18 cellular contexts compared by ENCODE assay signal in genomic region chr14:59939828-59940227, GRCh38. TPM values are rescaled to one million over a fixed set of nuclear protein-coding genes. Genes with fewer than 3 reads are reported as not detected.
A peak's percentile ranks its signal among the peaks of the same experiment; 100 is the strongest.
DNase-seq lines count a peak whose midpoint lies in the region; ATAC-seq and TF ChIP-seq lines count a peak whose summit lies in the region.
"Had no signal": no experiment of that assay in that cellular context is flagged by ENCODE, and none has a peak within 500 bp of the region (broad histone marks: within the 10 kb centered on the region; RNA-seq: fewer than 3 reads in every experiment).

No MANE protein-coding gene starts in this region.

- H3K9me3 Mint-ChIP-seq in mesothelial cell of epicardium = no peaks in the 10 kb centered on the region
- H3K9me3 Mint-ChIP-seq in activated T-helper 2 cell treated with anti-CD3 and anti-CD28 coated beads, Interferon-gamma antibody, Interleukin-2, Interleukin-4, amounts not matched to agents 10 μg/mL and 5 μg/mL and 100 μg/mL, durations not matched to agents 14 hours and 24 hours and 36 hours = no peaks in the 10 kb centered on the region
- H3K9me3 Mint-ChIP-seq: activated T-helper 1 cell treated with anti-CD3 and anti-CD28 coated beads, Interleukin-12 subunit alpha, Interleukin-12 subunit beta, Interleukin-2, Interleukin-4 antibody, amounts not matched to agents 30 ng/mL and 10 ng/mL and 1 ng/mL, durations not matched to agents 14 hours and 24 hours and 36 hours had no signal

- H3K4me3 Mint-ChIP-seq in mesothelial cell of epicardium = no peak overlapping the region
- H3K4me3 Mint-ChIP-seq in activated T-helper 2 cell treated with anti-CD3 and anti-CD28 coated beads, Interferon-gamma antibody, Interleukin-2, Interleukin-4, amounts not matched to agents 10 μg/mL and 5 μg/mL and 100 μg/mL, durations not matched to agents 14 hours and 24 hours and 36 hours (ENCODE audit: low read depth) = no peak overlapping the region
- H3K4me3 Mint-ChIP-seq: activated T-helper 1 cell treated with anti-CD3 and anti-CD28 coated beads, Interleukin-12 subunit alpha, Interleukin-12 subunit beta, Interleukin-2, Interleukin-4 antibody, amounts not matched to agents 30 ng/mL and 10 ng/mL and 1 ng/mL, durations not matched to agents 14 hours and 24 hours and 36 hours had no signal

- H3K27ac Mint-ChIP-seq in mesothelial cell of epicardium = no peak overlapping the region
- no peak overlapping the region for H3K27ac Mint-ChIP-seq in activated T-helper 2 cell treated with anti-CD3 and anti-CD28 coated beads, Interferon-gamma antibody, Interleukin-2, Interleukin-4, amounts not matched to agents 10 μg/mL and 5 μg/mL and 100 μg/mL, durations not matched to agents 14 hours and 24 hours and 36 hours
- H3K27ac Mint-ChIP-seq: activated T-helper 1 cell treated with anti-CD3 and anti-CD28 coated beads, Interleukin-12 subunit alpha, Interleukin-12 subunit beta, Interleukin-2, Interleukin-4 antibody, amounts not matched to agents 30 ng/mL and 10 ng/mL and 1 ng/mL, durations not matched to agents 14 hours and 24 hours and 36 hours had no signal

- H3K36me3 Mint-ChIP-seq in mesothelial cell of epicardium = no peaks in the 10 kb centered on the region
- H3K36me3 Mint-ChIP-seq in activated T-helper 2 cell treated with anti-CD3 and anti-CD28 coated beads, Interferon-gamma antibody, Interleukin-2, Interleukin-4, amounts not matched to agents 10 μg/mL and 5 μg/mL and 100 μg/mL, durations not matched to agents 14 hours and 24 hours and 36 hours (ENCODE audit: low read depth) = no peaks in the 10 kb centered on the region

- intact Hi-C loops in activated T-helper 2 cell treated with anti-CD3 and anti-CD28 coated beads, Interferon-gamma antibody, Interleukin-2, Interleukin-4, amounts not matched to agents 10 μg/mL and 5 μg/mL and 100 μg/mL, durations not matched to agents 14 hours and 24 hours and 36 hours (cut with micrococcal nuclease) = no loop called here

- no peak for TF ChIP-seq CTCF in mesothelial cell of epicardium (IDR thresholded peaks at IDR 0.05; ENCODE audit: unreplicated experiment)

- DNase-seq in RPMI8226 = no peak
- DNase-seq in mesothelial cell of epicardium (ENCODE audit: low spot score in 2 of 2, unreplicated experiment in 2 of 2) = no peak
- no peak for DNase-seq in activated T-helper 2 cell treated with anti-CD3 and anti-CD28 coated beads, Interferon-gamma antibody, Interleukin-2, Interleukin-4, amounts not matched to agents 10 μg/mL and 5 μg/mL and 100 μg/mL, durations not matched to agents 14 hours and 24 hours and 36 hours (ENCODE audit: low spot score)
- DNase-seq: activated CD4-positive, alpha-beta T cell treated with anti-CD3 and anti-CD28 coated beads, Interleukin-2, amount 50 U/mL, for 4 hours; glutamatergic neuron; GOT3; mucosa of descending colon; NCI-H1092; SIG-M5 had no signal

- no peaks in the 10 kb centered on the region for H3K4me1 Mint-ChIP-seq in mesothelial cell of epicardium
- no peaks in the 10 kb centered on the region for H3K4me1 Mint-ChIP-seq in activated T-helper 2 cell treated with anti-CD3 and anti-CD28 coated beads, Interferon-gamma antibody, Interleukin-2, Interleukin-4, amounts not matched to agents 10 μg/mL and 5 μg/mL and 100 μg/mL, durations not matched to agents 14 hours and 24 hours and 36 hours (ENCODE audit: low read depth)

- ATAC-seq in GM18498 (IDR thresholded peaks at IDR 0.05; ENCODE audit: unreplicated experiment) = peak; percentile 84
- peak; percentile 54 for ATAC-seq in GM19452 (IDR thresholded peaks at IDR 0.05; ENCODE audit: unreplicated experiment)
- peak; percentile 50 for ATAC-seq in HG02678 (IDR thresholded peaks at IDR 0.05; ENCODE audit: unreplicated experiment)
- peak; percentile 88 for ATAC-seq in HG03469 (IDR thresholded peaks at IDR 0.05; ENCODE audit: unreplicated experiment)
- ATAC-seq in HG03457 (IDR thresholded peaks at IDR 0.05; ENCODE audit: unreplicated experiment) = no peak
- ATAC-seq: HepG2, mucosa of descending colon had no signal

- peaks cover 5% of the 10 kb centered on the region for H3K27me3 Mint-ChIP-seq in mesothelial cell of epicardium (ENCODE audit: low read depth)
- peaks cover 7% of the 10 kb centered on the region for H3K27me3 Mint-ChIP-seq in activated T-helper 2 cell treated with anti-CD3 and anti-CD28 coated beads, Interferon-gamma antibody, Interleukin-2, Interleukin-4, amounts not matched to agents 10 μg/mL and 5 μg/mL and 100 μg/mL, durations not matched to agents 14 hours and 24 hours and 36 hours (ENCODE audit: low read depth)

RNA-seq across cellular contexts. Expression of gene LRRC9, which starts 19.9 kb away (rescaled TPM):
- total RNA-seq in mesothelial cell of epicardium = 0.34 to 0.45 TPM (median 0.44 TPM) in 3 replicates
- not detected in 2 replicates for total RNA-seq in activated T-helper 2 cell treated with anti-CD3 and anti-CD28 coated beads, Interferon-gamma antibody, Interleukin-2, Interleukin-4, amounts not matched to agents 10 μg/mL and 5 μg/mL and 100 μg/mL, durations not matched to agents 14 hours and 24 hours and 36 hours
- total RNA-seq: activated T-helper 1 cell treated with anti-CD3 and anti-CD28 coated beads, Interleukin-12 subunit alpha, Interleukin-12 subunit beta, Interleukin-2, Interleukin-4 antibody, amounts not matched to agents 30 ng/mL and 10 ng/mL and 1 ng/mL, durations not matched to agents 14 hours and 24 hours and 36 hours; ascending aorta; skeletal muscle tissue had no signal
